ENCODE assay signal across 8 cellular contexts in genomic region chr22:30310881-30311771, GRCh38. TPM values are rescaled to one million over a fixed set of nuclear protein-coding genes. Genes with fewer than 3 reads are reported as not detected.
DNase-seq lines count a peak whose midpoint lies in the region; ATAC-seq, FAIRE-seq and TF ChIP-seq lines count a peak whose summit lies in the region.

No MANE protein-coding gene starts in this region.

- peaks cover 85 to 100% (median 96%) of the 10 kb centered on the region in 3 donors for H3K4me1 Mint-ChIP-seq in naive B cell

- H3K79me2 ChIP-seq in endothelial cell of umbilical vein (ENCODE audit: control insufficient read depth, insufficient read depth, low read length) = no peaks in the 10 kb centered on the region

- TF ChIP-seq POLR2A in endothelial cell of umbilical vein (IDR thresholded peaks at IDR 0.05; ENCODE audit: low read depth, low read length) = no peak

- H3K27ac Mint-ChIP-seq in naive B cell = peak overlapping the region; percentile 89 to 98 (median 98)

- POLR2A ChIA-PET in endothelial cell of umbilical vein (lab: Charles Lee) = interaction anchor here (0.9 kb wide), 1 partner anchor 797 kb away, joined by 3 read pairs; no protein-coding TSS in a partner anchor

- CTCF ChIA-PET in endothelial cell of umbilical vein (lab: Charles Lee) = interaction anchor here (0.9 to 2.2 kb wide), 3 partner anchors 10 to 22 kb away, joined by 3 to 12 read pairs (median 4); partner anchors contain the start of gene CASTOR1

- DNase-seq in AG08395 (ENCODE audit: low spot score) (peak; percentile 88), MG63 (peak; percentile 94), endothelial cell of umbilical vein (ENCODE audit: low read depth, low spot score) (no peak), naive B cell (no peak), mesenteric fat pad (ENCODE audit: low spot score) (no peak)

- no peaks in the 10 kb centered on the region for H3K9me3 Mint-ChIP-seq in naive B cell

- H3K4me1 ChIP-seq in endothelial cell of umbilical vein (ENCODE audit: control insufficient read depth, extremely low read depth, insufficient read depth, low read length) = peaks cover 4% of the 10 kb centered on the region

- BruUV-seq in endothelial cell of umbilical vein (replicated peaks; lab: Mats Ljungman, UMichigan) = no TSS peak

- no peaks in the 10 kb centered on the region for H4K20me1 ChIP-seq in endothelial cell of umbilical vein (replicated peaks; ENCODE audit: control insufficient read depth, extremely low read depth, insufficient read depth, low read length)

- dilution Hi-C loops in endothelial cell of umbilical vein (cut with MboI; ENCODE audit: extremely low pct_ligation_motif_present, low sequenced_read_pairs) = no loop called here

- no peak overlapping the region for H3K9ac ChIP-seq in endothelial cell of umbilical vein (replicated peaks; ENCODE audit: extremely low read depth, insufficient read depth, low read length)

- H3K27ac ChIP-seq in endothelial cell of umbilical vein (ENCODE audit: insufficient read depth, low read depth, low read length) = no peak overlapping the region

- H3K4me3 ChIP-seq in MG63 (peak overlapping the region; percentile 7; the same call in 1 of the 2 replicates), endothelial cell of umbilical vein (replicated peaks in 1 of 3; ENCODE audit: insufficient read depth in 1 of 3, low read depth in 1 of 3, low read length in 3 of 3) (no peak overlapping the region)

- H3K36me3 ChIP-seq in MG63 (peaks cover 4% of the 10 kb centered on the region), endothelial cell of umbilical vein (ENCODE audit: control insufficient read depth in 2 of 2, extremely low read depth in 1 of 2, insufficient read depth in 2 of 2, low read length in 2 of 2) (no peaks in the 10 kb centered on the region)

- H2AFZ ChIP-seq in endothelial cell of umbilical vein (ENCODE audit: low read depth, low read length) = no peak overlapping the region

- no peaks in the 10 kb centered on the region for H3K9me1 ChIP-seq in endothelial cell of umbilical vein (replicated peaks; ENCODE audit: control insufficient read depth, extremely low read depth, insufficient read depth, low read length)

- H3K4me2 ChIP-seq in endothelial cell of umbilical vein (ENCODE audit: insufficient read depth, low read length) = no peak overlapping the region

- no peak for ATAC-seq in naive B cell (ENCODE audit: low read depth in 2 of 2)
- ATAC-seq in GM19452 (IDR thresholded peaks at IDR 0.05; ENCODE audit: unreplicated experiment) = no peak
- ATAC-seq in GM21390 (IDR thresholded peaks at IDR 0.05; ENCODE audit: unreplicated experiment) = no peak
- no peak for ATAC-seq in HG03457 (IDR thresholded peaks at IDR 0.05; ENCODE audit: unreplicated experiment)

- H3K9me3 ChIP-seq in MG63 (no peaks in the 10 kb centered on the region), endothelial cell of umbilical vein (replicated peaks; ENCODE audit: control insufficient read depth, insufficient read depth, low read length) (no peaks in the 10 kb centered on the region)

- peak overlapping the region; percentile 68 to 89 (median 77) for H3K4me3 Mint-ChIP-seq in naive B cell

- H3K36me3 Mint-ChIP-seq in naive B cell = peaks cover 0 to 4% of the 10 kb centered on the region in 2 donors

- no peaks in the 10 kb centered on the region for H3K27me3 Mint-ChIP-seq in naive B cell

- peak; percentile 8 for FAIRE-seq in endothelial cell of umbilical vein (lab: Jason Lieb, UNC)

- intact Hi-C loops in endothelial cell of umbilical vein (cut with micrococcal nuclease) = no loop called here

- no peaks in the 10 kb centered on the region for H3K27me3 ChIP-seq in MG63
- no peaks in the 10 kb centered on the region for H3K27me3 ChIP-seq in endothelial cell of umbilical vein (ENCODE audit: control insufficient read depth in 2 of 2, insufficient read depth in 2 of 2, low read length in 2 of 2)

- no peak for TF ChIP-seq CTCF in endothelial cell of umbilical vein (IDR thresholded peaks at IDR 0.05; ENCODE audit: extremely low read depth in 1 of 2, insufficient read depth in 1 of 2, low read depth in 1 of 2, low read length in 2 of 2)

TF ChIP-seq in endothelial cell of umbilical vein, 7 proteins besides CTCF, POLR2A, EP300 and RAD21:
- no peak for TF ChIP-seq MAX (IDR thresholded peaks at IDR 0.05; ENCODE audit: insufficient read depth, insufficient read length)

RNA-seq across cellular contexts. Expression of gene TBC1D10A, which starts 15.6 kb away (rescaled TPM):
- total RNA-seq in MG63 (2014; rRNA removed; shearing (Covaris generic); ENCODE audit: low replicate concordance) = 17.5 and 25.7 TPM in 2 replicates
- total RNA-seq in endothelial cell of umbilical vein (10.0 and 11.3 TPM in 2 replicates), mesenteric fat pad (25.8 TPM)
- polyA plus RNA-seq in endothelial cell of umbilical vein (11.9 and 15.1 TPM in 2 replicates), naive B cell (ENCODE audit: low read depth in 6 of 6) (10 to 100 TPM; 39.9 to 54.0 (median 40.7) TPM)
- 6.8 and 9.8 TPM in 2 replicates for polyA plus RNA-seq in endothelial cell of umbilical vein (2011; cell fraction: cytosol; rRNA removed)
- polyA plus RNA-seq in endothelial cell of umbilical vein (2011; cell fraction: nucleus; rRNA removed) = 19.1 and 25.4 TPM in 2 replicates
- 5.7 and 9.5 TPM in 2 replicates for polyA plus RNA-seq in endothelial cell of umbilical vein (2012)
- polyA minus RNA-seq in endothelial cell of umbilical vein = 10.0 and 14.8 TPM in 2 replicates
- 1.5 TPM for polyA minus RNA-seq in endothelial cell of umbilical vein (2011; cell fraction: cytosol; rRNA and poly(A)+ RNA removed)
- 6.8 and 8.2 TPM in 2 replicates for polyA minus RNA-seq in endothelial cell of umbilical vein (2011; cell fraction: nucleus; rRNA and poly(A)+ RNA removed)

RNA-seq across cellular contexts. Expression of gene CASTOR1, which starts 21.8 kb away (rescaled TPM):
- 2.3 and 4.1 TPM in 2 replicates for total RNA-seq in MG63 (2014; rRNA removed; shearing (Covaris generic); ENCODE audit: low replicate concordance)
- total RNA-seq in endothelial cell of umbilical vein = 7.2 and 8.1 TPM in 2 replicates
- polyA plus RNA-seq in endothelial cell of umbilical vein = 26.8 and 33.0 TPM in 2 replicates
- polyA plus RNA-seq in endothelial cell of umbilical vein (2011; cell fraction: cytosol; rRNA removed) = 11.7 and 14.0 TPM in 2 replicates
- polyA plus RNA-seq in endothelial cell of umbilical vein (2011; cell fraction: nucleus; rRNA removed) = 16.7 and 23.9 TPM in 2 replicates
- polyA plus RNA-seq in endothelial cell of umbilical vein (2012) = 7.7 and 11.1 TPM in 2 replicates
- polyA minus RNA-seq in endothelial cell of umbilical vein = 4.9 and 10.7 TPM in 2 replicates
- 1.7 TPM for polyA minus RNA-seq in endothelial cell of umbilical vein (2011; cell fraction: cytosol; rRNA and poly(A)+ RNA removed)
- 6.8 and 7.1 TPM in 2 replicates for polyA minus RNA-seq in endothelial cell of umbilical vein (2011; cell fraction: nucleus; rRNA and poly(A)+ RNA removed)
- polyA plus RNA-seq in naive B cell (ENCODE audit: low read depth in 6 of 6) = 10 to 100 TPM in 5 of 6 donors, not detected in 1; 11.0 to 18.5 (median 14.7) TPM
- total RNA-seq in mesenteric fat pad = 11.6 TPM

RNA-seq across cellular contexts. Expression of gene OSM, which starts 44.5 kb away (rescaled TPM):
- total RNA-seq in MG63 (2014; rRNA removed; shearing (Covaris generic); ENCODE audit: low replicate concordance) = not detected in 2 replicates
- total RNA-seq in endothelial cell of umbilical vein (not detected in 2 replicates), mesenteric fat pad (8.0 TPM)
- polyA plus RNA-seq in endothelial cell of umbilical vein (not detected in 2 replicates), naive B cell (ENCODE audit: low read depth in 6 of 6) (1 to 10 TPM in 5 of 6 donors, under 1 TPM in 1; 0.66 to 4.7 (median 1.3) TPM)
- not detected in 2 replicates for polyA plus RNA-seq in endothelial cell of umbilical vein (2011; cell fraction: cytosol; rRNA removed)
- polyA plus RNA-seq in endothelial cell of umbilical vein (2011; cell fraction: nucleus; rRNA removed) = 0.07 TPM in 1 of 2 replicates, not detected in the other
- polyA plus RNA-seq in endothelial cell of umbilical vein (2012) = not detected in 2 replicates
- polyA minus RNA-seq in endothelial cell of umbilical vein = not detected in 2 replicates
- polyA minus RNA-seq in endothelial cell of umbilical vein (2011; cell fraction: cytosol; rRNA and poly(A)+ RNA removed) = not detected
- polyA minus RNA-seq in endothelial cell of umbilical vein (2011; cell fraction: nucleus; rRNA and poly(A)+ RNA removed) = not detected in 2 replicates

RNA-seq across cellular contexts. Expression of gene SF3A1, which starts 45.6 kb away (rescaled TPM):
- total RNA-seq in MG63 (2014; rRNA removed; shearing (Covaris generic); ENCODE audit: low replicate concordance) = 6.9 and 19.5 TPM in 2 replicates
- total RNA-seq in endothelial cell of umbilical vein (173 and 187 TPM in 2 replicates), mesenteric fat pad (119 TPM)
- polyA plus RNA-seq in endothelial cell of umbilical vein (23.1 and 60.2 TPM in 2 replicates), naive B cell (ENCODE audit: low read depth in 6 of 6) (100 to 1,000 TPM in 1 of 6 donors, 10 to 100 TPM in 5; 34.1 to 110 (median 80.3) TPM)
- 55.6 and 76.1 TPM in 2 replicates for polyA plus RNA-seq in endothelial cell of umbilical vein (2011; cell fraction: cytosol; rRNA removed)
- polyA plus RNA-seq in endothelial cell of umbilical vein (2011; cell fraction: nucleus; rRNA removed) = 109 and 122 TPM in 2 replicates
- polyA plus RNA-seq in endothelial cell of umbilical vein (2012) = 69.2 and 83.3 TPM in 2 replicates
- polyA minus RNA-seq in endothelial cell of umbilical vein = 92.2 and 107 TPM in 2 replicates
- 79.8 TPM for polyA minus RNA-seq in endothelial cell of umbilical vein (2011; cell fraction: cytosol; rRNA and poly(A)+ RNA removed)
- polyA minus RNA-seq in endothelial cell of umbilical vein (2011; cell fraction: nucleus; rRNA and poly(A)+ RNA removed) = 95.4 and 95.8 TPM in 2 replicates

RNA-seq across cellular contexts. Expression of gene CCDC157, which starts 45.7 kb away (rescaled TPM):
- 1.0 and 2.6 TPM in 2 replicates for total RNA-seq in MG63 (2014; rRNA removed; shearing (Covaris generic); ENCODE audit: low replicate concordance)
- total RNA-seq in endothelial cell of umbilical vein = 1.7 and 2.1 TPM in 2 replicates
- 3.1 and 3.7 TPM in 2 replicates for polyA plus RNA-seq in endothelial cell of umbilical vein
- 1.7 and 1.9 TPM in 2 replicates for polyA plus RNA-seq in endothelial cell of umbilical vein (2011; cell fraction: cytosol; rRNA removed)
- 2.9 and 4.0 TPM in 2 replicates for polyA plus RNA-seq in endothelial cell of umbilical vein (2011; cell fraction: nucleus; rRNA removed)
- 1.1 and 1.2 TPM in 2 replicates for polyA plus RNA-seq in endothelial cell of umbilical vein (2012)
- 1.8 and 2.0 TPM in 2 replicates for polyA minus RNA-seq in endothelial cell of umbilical vein
- polyA minus RNA-seq in endothelial cell of umbilical vein (2011; cell fraction: cytosol; rRNA and poly(A)+ RNA removed) = 1.1 TPM
- 2.0 and 2.7 TPM in 2 replicates for polyA minus RNA-seq in endothelial cell of umbilical vein (2011; cell fraction: nucleus; rRNA and poly(A)+ RNA removed)
- 1 to 10 TPM in 3 of 6 donors, under 1 TPM in 2, not detected in 1; 0.47 to 2.6 (median 1.6) TPM for polyA plus RNA-seq in naive B cell (ENCODE audit: low read depth in 6 of 6)
- total RNA-seq in mesenteric fat pad = 0.77 TPM

Comparison
In these comparisons a context has a peak if more than half of its experiments do, and no peak if none do; other contexts are left out.
1. DNase-seq: peak in AG08395 (single experiment) and MG63 (single experiment); none in endothelial cell of umbilical vein (single experiment), naive B cell (single experiment) and mesenteric fat pad (single experiment).